ENCODE assay signal across 8 cellular contexts in genomic region chr14:67166450-67166853, GRCh38. TPM values are rescaled to one million over a fixed set of nuclear protein-coding genes. Genes with fewer than 3 reads are reported as not detected.
DNase-seq lines count a peak whose midpoint lies in the region; ATAC-seq and TF ChIP-seq lines count a peak whose summit lies in the region.

No MANE protein-coding gene starts in this region.

- no peak overlapping the region for H3K27ac Mint-ChIP-seq in activated T-helper 2 cell treated with anti-CD3 and anti-CD28 coated beads, Interferon-gamma antibody, Interleukin-2, Interleukin-4, amounts not matched to agents 10 μg/mL and 5 μg/mL and 100 μg/mL, durations not matched to agents 14 hours and 24 hours and 36 hours

- no peak overlapping the region for H3K27ac ChIP-seq in heart right ventricle

- intact Hi-C loops in heart right ventricle (cut with DNase I) = loop anchor here in 9 of 10 donors (2.0 to 5.0 kb wide), 4 partner anchors 76 to 121 kb away; partner anchors contain the start of gene PALS1 (in 1 of the 9)
- intact Hi-C loops in cardiac septum (cut with DNase I) = loop anchor here (2.0 kb wide), 1 partner anchor 120 kb away; no protein-coding TSS in a partner anchor
- intact Hi-C loops in activated T-helper 2 cell treated with anti-CD3 and anti-CD28 coated beads, Interferon-gamma antibody, Interleukin-2, Interleukin-4, amounts not matched to agents 10 μg/mL and 5 μg/mL and 100 μg/mL, durations not matched to agents 14 hours and 24 hours and 36 hours (cut with micrococcal nuclease) = loop anchor here (1.0 to 5.0 kb wide), 2 partner anchors 120 to 196 kb away; partner anchors contain the start of gene EIF2S1

- H3K4me3 Mint-ChIP-seq in activated T-helper 2 cell treated with anti-CD3 and anti-CD28 coated beads, Interferon-gamma antibody, Interleukin-2, Interleukin-4, amounts not matched to agents 10 μg/mL and 5 μg/mL and 100 μg/mL, durations not matched to agents 14 hours and 24 hours and 36 hours (ENCODE audit: low read depth) = no peak overlapping the region

- 91 to 93% methylated on average over 5 of the region's 5 CpGs for WGBS in heart right ventricle, 2 donors

- H3K9me3 ChIP-seq in heart right ventricle = no peaks in the 10 kb centered on the region

- TF ChIP-seq CTCF in heart right ventricle (IDR thresholded peaks at IDR 0.05) = peak; percentile 30 to 88 (median 77)

- ATAC-seq in heart right ventricle (no peak), HG02571 (IDR thresholded peaks at IDR 0.05; ENCODE audit: unreplicated experiment) (no peak)

- no peaks in the 10 kb centered on the region for H3K4me1 ChIP-seq in heart right ventricle

- H3K36me3 ChIP-seq in heart right ventricle = peaks cover 0 to 29% (median 7%) of the 10 kb centered on the region in 9 donors

- no peaks in the 10 kb centered on the region for H3K27me3 ChIP-seq in heart right ventricle

- H3K36me3 Mint-ChIP-seq in activated T-helper 2 cell treated with anti-CD3 and anti-CD28 coated beads, Interferon-gamma antibody, Interleukin-2, Interleukin-4, amounts not matched to agents 10 μg/mL and 5 μg/mL and 100 μg/mL, durations not matched to agents 14 hours and 24 hours and 36 hours (ENCODE audit: low read depth) = peaks cover 12% of the 10 kb centered on the region

- H3K27me3 Mint-ChIP-seq in activated T-helper 2 cell treated with anti-CD3 and anti-CD28 coated beads, Interferon-gamma antibody, Interleukin-2, Interleukin-4, amounts not matched to agents 10 μg/mL and 5 μg/mL and 100 μg/mL, durations not matched to agents 14 hours and 24 hours and 36 hours (ENCODE audit: low read depth) = no peaks in the 10 kb centered on the region

- peaks cover 19% of the 10 kb centered on the region for H3K4me1 Mint-ChIP-seq in activated T-helper 2 cell treated with anti-CD3 and anti-CD28 coated beads, Interferon-gamma antibody, Interleukin-2, Interleukin-4, amounts not matched to agents 10 μg/mL and 5 μg/mL and 100 μg/mL, durations not matched to agents 14 hours and 24 hours and 36 hours (ENCODE audit: low read depth)

- no peak overlapping the region for H3K4me3 ChIP-seq in heart right ventricle

- peaks cover 2% of the 10 kb centered on the region for H3K9me3 Mint-ChIP-seq in activated T-helper 2 cell treated with anti-CD3 and anti-CD28 coated beads, Interferon-gamma antibody, Interleukin-2, Interleukin-4, amounts not matched to agents 10 μg/mL and 5 μg/mL and 100 μg/mL, durations not matched to agents 14 hours and 24 hours and 36 hours

- DNase-seq in heart right ventricle (peak in 1 of 2 donors; percentile 16), cardiac septum (ENCODE audit: low spot score) (no peak), NCI-H2171 (lab: John Stamatoyannopoulos, UW) (peak; percentile 2), hepatic stellate cell (ENCODE audit: low spot score) (peak; percentile 11)
- DNase-seq in activated T-cell treated with anti-CD3 and anti-CD28 coated beads, Interleukin-2, amount 50 U/mL, for 48 hours = peak; percentile 30 to 39
- DNase-seq in stimulated activated CD4-positive, alpha-beta T cell treated with anti-CD3 and anti-CD28 coated beads, Interleukin-1b, Interleukin-23, amount 100 ng/mL, for 48 hours = peak; percentile 7
- DNase-seq in activated T-helper 2 cell treated with anti-CD3 and anti-CD28 coated beads, Interferon-gamma antibody, Interleukin-2, Interleukin-4, amounts not matched to agents 10 μg/mL and 5 μg/mL and 100 μg/mL, durations not matched to agents 14 hours and 24 hours and 36 hours (ENCODE audit: low spot score) = no peak

RNA-seq across cellular contexts. Expression of gene GARIN2, which starts 22.8 kb away (rescaled TPM):
- under 1 TPM in 1 of 10 donors, not detected in 9; 0.19 TPM for total RNA-seq in heart right ventricle
- not detected for polyA plus RNA-seq in heart right ventricle
- not detected for total RNA-seq in cardiac septum
- total RNA-seq in activated T-helper 2 cell treated with anti-CD3 and anti-CD28 coated beads, Interferon-gamma antibody, Interleukin-2, Interleukin-4, amounts not matched to agents 10 μg/mL and 5 μg/mL and 100 μg/mL, durations not matched to agents 14 hours and 24 hours and 36 hours = 0.18 TPM in 1 of 2 replicates, not detected in the other

Comparison
In these comparisons a context has a peak if more than half of its experiments do, and no peak if none do; other contexts are left out.
1. DNase-seq: peak in NCI-H2171 (single experiment), activated T-cell treated with anti-CD3 and anti-CD28 coated beads, Interleukin-2, amount 50 U/mL, for 48 hours (2 of 2), hepatic stellate cell (single experiment) and stimulated activated CD4-positive, alpha-beta T cell treated with anti-CD3 and anti-CD28 coated beads, Interleukin-1b, Interleukin-23, amount 100 ng/mL, for 48 hours (single experiment); none in cardiac septum (single experiment) and activated T-helper 2 cell treated with anti-CD3 and anti-CD28 coated beads, Interferon-gamma antibody, Interleukin-2, Interleukin-4, amounts not matched to agents 10 μg/mL and 5 μg/mL and 100 μg/mL, durations not matched to agents 14 hours and 24 hours and 36 hours (single experiment).